15 cellular contexts compared by ENCODE assay signal in genomic region chr5:98104454-98105188, GRCh38.
"Had no signal": no experiment of that assay in that cellular context is flagged by ENCODE, and none has a peak within 500 bp of the region (broad histone marks: within the 10 kb centered on the region; RNA-seq: fewer than 3 reads in every experiment).

No MANE protein-coding gene starts in this region.

- H3K36me3 ChIP-seq: ovary, thoracic aorta had no signal

- H3K27ac ChIP-seq: ovary, thoracic aorta had no signal

- H3K9me3 Mint-ChIP-seq: activated naive CD4-positive, alpha-beta T cell treated with anti-CD3 and anti-CD28 coated beads, Interleukin-2, amount 50 U/mL, for 24 hours; brain; dendritic cell treated with granulocyte-macrophage colony-stimulating factor and Interleukin-4, amounts not matched to agents 40 ng/mL and 50 ng/mL, for 4 days; endodermal cell; memory B cell; nephron progenitor cell had no signal

- H3K9me3 ChIP-seq: ovary, thoracic aorta had no signal

- H3K27me3 Mint-ChIP-seq: activated naive CD4-positive, alpha-beta T cell treated with anti-CD3 and anti-CD28 coated beads, Interleukin-2, amount 50 U/mL, for 24 hours; dendritic cell treated with granulocyte-macrophage colony-stimulating factor and Interleukin-4, amounts not matched to agents 40 ng/mL and 50 ng/mL, for 4 days had no signal

- H3K4me3 ChIP-seq: ovary, thoracic aorta had no signal

- H3K27me3 ChIP-seq: ovary had no signal

- H3K4me3 Mint-ChIP-seq: activated naive CD4-positive, alpha-beta T cell treated with anti-CD3 and anti-CD28 coated beads, Interleukin-2, amount 50 U/mL, for 24 hours; brain; dendritic cell treated with granulocyte-macrophage colony-stimulating factor and Interleukin-4, amounts not matched to agents 40 ng/mL and 50 ng/mL, for 4 days; endodermal cell; immature natural killer cell; memory B cell; nephron progenitor cell; stimulated activated naive CD8-positive, alpha-beta T cell treated with anti-CD3 and anti-CD28 coated beads, Interleukin-15, Interleukin-2, amounts not matched to agents 100 ng/mL and 50 ng/mL, for 24 hours; T-helper 17 cell had no signal

- H3K36me3 Mint-ChIP-seq: activated naive CD4-positive, alpha-beta T cell treated with anti-CD3 and anti-CD28 coated beads, Interleukin-2, amount 50 U/mL, for 24 hours; brain; immature natural killer cell; memory B cell had no signal

- H3K27ac Mint-ChIP-seq: activated naive CD4-positive, alpha-beta T cell treated with anti-CD3 and anti-CD28 coated beads, Interleukin-2, amount 50 U/mL, for 24 hours; brain; dendritic cell treated with granulocyte-macrophage colony-stimulating factor and Interleukin-4, amounts not matched to agents 40 ng/mL and 50 ng/mL, for 4 days; endodermal cell; immature natural killer cell; memory B cell; nephron progenitor cell; stimulated activated naive CD8-positive, alpha-beta T cell treated with anti-CD3 and anti-CD28 coated beads, Interleukin-15, Interleukin-2, amounts not matched to agents 100 ng/mL and 50 ng/mL, for 24 hours; T-helper 17 cell had no signal

- DNase-seq: amygdala; endodermal cell; erythroblast; immature natural killer cell; left colon; nephron progenitor cell; ovary; stimulated activated CD4-positive, alpha-beta T cell treated with anti-CD3 and anti-CD28 coated beads, Interleukin-4, amount 100 ng/mL, for 1 hour; T-helper 17 cell had no signal

- H3K4me1 Mint-ChIP-seq: activated naive CD4-positive, alpha-beta T cell treated with anti-CD3 and anti-CD28 coated beads, Interleukin-2, amount 50 U/mL, for 24 hours; endodermal cell; immature natural killer cell; memory B cell; nephron progenitor cell; T-helper 17 cell had no signal
